ENCODE assay signal across 1 cellular context in the genomic region with DNA sequence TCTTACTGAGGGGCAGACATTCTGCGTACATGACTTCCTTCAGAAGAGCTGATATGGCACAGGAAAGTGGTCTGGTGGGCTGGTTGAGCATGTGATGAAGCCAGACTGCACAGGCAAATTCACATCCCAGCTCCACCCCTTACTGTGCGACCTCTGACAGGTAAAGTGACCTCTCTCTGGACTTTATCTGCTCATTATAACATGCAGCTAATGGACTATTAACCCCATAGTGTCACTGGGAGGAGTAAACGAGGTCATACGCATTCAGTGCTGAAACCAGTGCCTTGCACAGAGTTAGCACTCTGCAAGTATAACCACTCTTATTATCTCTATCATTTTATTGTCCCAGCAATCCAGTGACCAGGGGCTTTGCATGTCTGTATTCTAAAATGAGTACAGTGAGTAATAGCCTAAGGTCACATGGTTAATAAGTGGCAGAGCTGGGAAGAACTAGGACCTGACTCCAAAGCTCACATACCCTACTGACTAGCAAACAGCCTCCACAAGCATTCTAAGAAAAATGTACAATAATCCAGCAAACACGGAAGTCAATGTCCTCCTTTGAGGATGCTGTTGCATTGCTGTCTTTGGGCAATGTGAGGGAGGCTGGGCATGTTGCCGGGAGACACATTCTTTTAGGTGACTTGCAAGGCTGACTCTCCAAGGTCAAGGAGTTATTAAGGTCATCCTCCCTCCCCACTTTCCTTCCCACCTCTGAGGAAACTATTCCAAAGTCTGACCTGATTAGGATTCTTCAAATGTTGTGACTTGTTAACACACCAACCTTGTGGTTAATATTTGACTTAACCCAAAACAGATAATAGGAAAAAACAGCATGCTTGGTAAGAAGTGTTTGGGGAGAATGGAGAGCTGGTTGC.
TF ChIP-seq lines count a peak whose summit lies in the region.

No MANE protein-coding gene starts in this region.

TF ChIP-seq in HepG2, 621 proteins besides CTCF, POLR2A, EP300 and RAD21 (continued from another document):
- TF ChIP-seq IRF1 (CRISPR knock-in tag; IDR thresholded peaks at IDR 0.05; ENCODE audit: low read depth) (no peak), PITX1 (CRISPR knock-in tag; IDR thresholded peaks at IDR 0.05) (peak; percentile 33; the same call in 1 of the 2 replicates)
